20 cellular contexts compared by ENCODE assay signal in the genomic region with DNA sequence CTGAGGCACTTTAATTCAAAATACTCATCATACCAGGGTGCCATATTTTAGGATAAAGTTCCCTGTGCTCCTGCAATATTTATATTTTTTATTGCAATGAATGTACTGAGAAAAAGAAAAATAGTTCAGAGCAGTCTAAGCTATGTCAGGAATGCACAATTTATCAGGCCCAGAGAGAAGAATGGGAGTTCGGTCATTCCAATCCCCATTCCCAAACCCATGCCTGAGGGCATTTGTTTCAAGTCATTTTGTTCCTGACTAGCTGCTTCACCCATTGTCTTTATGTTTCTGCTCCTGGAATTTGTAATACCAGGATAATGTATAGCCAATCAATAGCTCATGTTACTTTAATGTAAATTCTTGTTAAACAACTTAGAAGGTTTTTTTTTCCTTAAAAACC.
"Had no signal": no experiment of that assay in that cellular context is flagged by ENCODE, and none has a peak within 500 bp of the region (broad histone marks: within the 10 kb centered on the region; RNA-seq: fewer than 3 reads in every experiment).

No MANE protein-coding gene starts in this region.

- H3K27ac ChIP-seq: dorsolateral prefrontal cortex, skin epidermis, transverse colon had no signal

- DNase-seq: activated naive CD4-positive, alpha-beta T cell; activated naive CD8-positive, alpha-beta T cell treated with anti-CD3 and anti-CD28 coated beads, Interleukin-2, amount 10 ng/mL, durations not matched to agents 7 days and 5 days; activated T-cell treated with anti-CD3 and anti-CD28 coated beads for 4 hours; anterior cingulate cortex; dorsolateral prefrontal cortex; endodermal cell; glutamatergic neuron; hypothalamus; kidney glomerular epithelial cell; left ventricle myocardium superior; natural killer cell; posterior cingulate gyrus; stimulated activated CD4-positive, alpha-beta T cell treated with anti-CD3 and anti-CD28 coated beads, Interleukin-4, amount 100 ng/mL, for 24 hours; stimulated activated CD8-positive, alpha-beta memory T cell treated with anti-CD3 and anti-CD28 coated beads, Interleukin-4, amount 100 ng/mL, for 48 hours; stimulated activated naive CD4-positive, alpha-beta T cell treated with Interleukin-2 at 50 U/mL for 16 hours; substantia nigra; T-helper 9 cell; transverse colon had no signal

- ATAC-seq: activated CD4-positive, CD25-positive, alpha-beta regulatory T cell treated with anti-CD3 and anti-CD28 coated beads, Interleukin-2, amount 50 U/mL, for 24 hours; left ventricle myocardium superior; natural killer cell had no signal

- H3K4me3 ChIP-seq: dorsolateral prefrontal cortex, skin epidermis, transverse colon had no signal

- H3K27me3 ChIP-seq: transverse colon had no signal

- H3K36me3 ChIP-seq: transverse colon had no signal
